In genomic region chr19:12913011-12913561, GRCh38 we compare ENCODE assay signal across 8 cellular contexts. TPM values are rescaled to one million over a fixed set of nuclear protein-coding genes. Genes with fewer than 3 reads are reported as not detected.
DNase-seq lines count a peak whose midpoint lies in the region; ATAC-seq and TF ChIP-seq lines count a peak whose summit lies in the region.

No MANE protein-coding gene starts in this region.

- H3K27me3 Mint-ChIP-seq in naive thymus-derived CD4-positive, alpha-beta T cell = no peaks in the 10 kb centered on the region

- WGBS in esophagus squamous epithelium, 2 donors = 4 to 26% methylated on average over 9 to 15 of the region's 22 CpGs

- peaks cover 11 to 32% (median 25%) of the 10 kb centered on the region in 7 donors for H3K4me1 Mint-ChIP-seq in naive thymus-derived CD4-positive, alpha-beta T cell

- H3K9me3 Mint-ChIP-seq in naive thymus-derived CD4-positive, alpha-beta T cell = no peaks in the 10 kb centered on the region

- TF ChIP-seq CTCF in esophagus squamous epithelium (IDR thresholded peaks at IDR 0.05) = no peak

- peaks cover 2% of the 10 kb centered on the region for H3K27me3 ChIP-seq in NT2/D1 (ENCODE audit: insufficient read depth, insufficient read length)
- H3K27me3 ChIP-seq in esophagus squamous epithelium = no peaks in the 10 kb centered on the region
- no peaks in the 10 kb centered on the region for H3K27me3 ChIP-seq in naive thymus-derived CD4-positive, alpha-beta T cell (ENCODE audit: control insufficient read depth in 2 of 2, insufficient read depth in 2 of 2, low read length in 2 of 2)

- H3K9ac ChIP-seq in NT2/D1 (ENCODE audit: insufficient read length, low read depth) = peak overlapping the region; percentile 11

- TF ChIP-seq POLR2A in esophagus squamous epithelium (IDR thresholded peaks at IDR 0.05) = no peak

- H3K27ac ChIP-seq in esophagus squamous epithelium = peak overlapping the region; percentile 64 to 88 (median 84)
- H3K27ac ChIP-seq in naive thymus-derived CD4-positive, alpha-beta T cell (ENCODE audit: low read depth, low read length) = peak overlapping the region; percentile 54

- peaks cover 3% of the 10 kb centered on the region for H3K4me1 ChIP-seq in NT2/D1 (ENCODE audit: insufficient read depth, insufficient read length)
- peaks cover 21 to 32% (median 22%) of the 10 kb centered on the region in 3 donors for H3K4me1 ChIP-seq in esophagus squamous epithelium
- peaks cover 12 to 23% of the 10 kb centered on the region in 2 donors for H3K4me1 ChIP-seq in naive thymus-derived CD4-positive, alpha-beta T cell (ENCODE audit: control insufficient read depth in 2 of 2, insufficient read depth in 2 of 2, low read length in 2 of 2)

- H3K4me3 ChIP-seq in NT2/D1 (ENCODE audit: insufficient read length, low read depth) (no peak overlapping the region), esophagus squamous epithelium (peak overlapping the region in 3 of 4 donors; percentile 29 to 54 (median 35))
- H3K4me3 ChIP-seq in naive thymus-derived CD4-positive, alpha-beta T cell (ENCODE audit: low read length) = no peak overlapping the region

- no peaks in the 10 kb centered on the region for H3K36me3 ChIP-seq in NT2/D1 (ENCODE audit: insufficient read depth, insufficient read length, low read length)
- no peaks in the 10 kb centered on the region for H3K36me3 ChIP-seq in esophagus squamous epithelium
- no peaks in the 10 kb centered on the region for H3K36me3 ChIP-seq in naive thymus-derived CD4-positive, alpha-beta T cell (ENCODE audit: control insufficient read depth in 2 of 3, insufficient read depth in 3 of 3, low read length in 3 of 3)

- peak overlapping the region; percentile 81 to 99 (median 97) for H3K27ac Mint-ChIP-seq in naive thymus-derived CD4-positive, alpha-beta T cell

- CTCF ChIA-PET in naive thymus-derived CD4-positive, alpha-beta T cell (lab: Charles Lee) = interaction anchor here (0.7 to 2.1 kb wide), 6 partner anchors 20 to 52 kb away, joined by 3 to 8 read pairs (median 4); partner anchors contain the start of genes FARSA, GCDH and KLF1

- no peaks in the 10 kb centered on the region for H3K9me3 ChIP-seq in NT2/D1 (ENCODE audit: insufficient read depth, low read length)
- H3K9me3 ChIP-seq in esophagus squamous epithelium = no peaks in the 10 kb centered on the region
- no peaks in the 10 kb centered on the region for H3K9me3 ChIP-seq in naive thymus-derived CD4-positive, alpha-beta T cell (ENCODE audit: control insufficient read depth in 2 of 3, low read length in 3 of 3)

- DNase-seq in KBM-7 (peak; percentile 89), NT2/D1 (ENCODE audit: low read depth, low spot score) (peak; percentile 33), esophagus squamous epithelium (lab: John Stamatoyannopoulos, UW) (no peak), GM19240 (ENCODE audit: insufficient read length, low spot score) (no peak)
- no peak for DNase-seq in naive thymus-derived CD4-positive, alpha-beta T cell
- no peak for DNase-seq in stimulated activated naive CD4-positive, alpha-beta T cell treated with Interleukin-2 at 50 U/mL for 16 hours (lab: John Stamatoyannopoulos, UW)

- in situ Hi-C loops in KBM-7 (cut with MboI; ENCODE audit: low pct_unique_long_range_greater_than_20kb, low sequenced_read_pairs) = no loop called here

- intact Hi-C loops in esophagus squamous epithelium (cut with DNase I) = no loop called here
- intact Hi-C loops in naive thymus-derived CD4-positive, alpha-beta T cell (cut with micrococcal nuclease) = no loop called here

- POLR2A ChIA-PET in naive thymus-derived CD4-positive, alpha-beta T cell (lab: Charles Lee) = interaction anchor here (0.6 to 3.7 kb wide), 15 partner anchors 11 to 299 kb away, joined by 3 to 46 read pairs (median 5); partner anchors contain the start of genes CALR, FARSA and GCDH

- H3K36me3 Mint-ChIP-seq in naive thymus-derived CD4-positive, alpha-beta T cell = peaks cover 0 to 2% (median 0%) of the 10 kb centered on the region in 5 donors

- ATAC-seq in naive thymus-derived CD4-positive, alpha-beta T cell = no peak
- ATAC-seq in HG02884 (IDR thresholded peaks at IDR 0.05; ENCODE audit: unreplicated experiment) (no peak), HG03520 (IDR thresholded peaks at IDR 0.05; ENCODE audit: unreplicated experiment) (no peak)

- H3K4me3 Mint-ChIP-seq in naive thymus-derived CD4-positive, alpha-beta T cell = peak overlapping the region in 6 of 10 donors; percentile 23 to 88 (median 52)

RNA-seq across cellular contexts. Expression of gene SYCE2, which starts 6.0 kb away (rescaled TPM):
- total RNA-seq in esophagus squamous epithelium = 1 to 10 TPM in 1 of 4 donors, not detected in 3; 2.2 TPM
- 1 to 10 TPM in 3 of 5 experiments, under 1 TPM in 1, not detected in 1; 0.78 to 3.3 (median 2.3) TPM for total RNA-seq in naive thymus-derived CD4-positive, alpha-beta T cell
- polyA plus RNA-seq in naive thymus-derived CD4-positive, alpha-beta T cell = 1 to 10 TPM in 1 of 2 donors, not detected in 1; 1.4 TPM

RNA-seq across cellular contexts. Expression of gene FARSA, which starts 20.4 kb away (rescaled TPM):
- total RNA-seq in esophagus squamous epithelium = 10 to 100 TPM; 47.7 to 53.8 (median 51.0) TPM
- total RNA-seq in naive thymus-derived CD4-positive, alpha-beta T cell = 100 to 1,000 TPM in 1 of 5 experiments, 10 to 100 TPM in 4; 25.9 to 109 (median 52.6) TPM
- 10 to 100 TPM; 58.0 to 88.3 TPM for polyA plus RNA-seq in naive thymus-derived CD4-positive, alpha-beta T cell

RNA-seq across cellular contexts. Expression of gene GCDH, which starts 22.1 kb away (rescaled TPM):
- total RNA-seq in esophagus squamous epithelium = 10 to 100 TPM; 20.9 to 44.1 (median 34.9) TPM
- 10 to 100 TPM; 40.1 to 74.2 (median 54.5) TPM for total RNA-seq in naive thymus-derived CD4-positive, alpha-beta T cell
- polyA plus RNA-seq in naive thymus-derived CD4-positive, alpha-beta T cell = 10 to 100 TPM; 22.0 to 23.2 TPM

RNA-seq across cellular contexts. Expression of gene CALR, which starts 25.3 kb away (rescaled TPM):
- total RNA-seq in esophagus squamous epithelium = 100 to 1,000 TPM; 262 to 577 (median 513) TPM
- 1,000 to 10,000 TPM in 1 of 5 experiments, 100 to 1,000 TPM in 4; 449 to 1,130 (median 502) TPM for total RNA-seq in naive thymus-derived CD4-positive, alpha-beta T cell
- polyA plus RNA-seq in naive thymus-derived CD4-positive, alpha-beta T cell = 100 to 1,000 TPM; 142 to 155 TPM

RNA-seq across cellular contexts. Expression of gene KLF1, which starts 26.1 kb away (rescaled TPM):
- total RNA-seq in esophagus squamous epithelium = not detected
- total RNA-seq in naive thymus-derived CD4-positive, alpha-beta T cell = under 1 TPM in 2 of 5 experiments, not detected in 3; 0.32 to 0.41 TPM
- polyA plus RNA-seq in naive thymus-derived CD4-positive, alpha-beta T cell = not detected

Comparison
In these comparisons a context has a peak if more than half of its experiments do, and no peak if none do; other contexts are left out.
1. DNase-seq: peak in KBM-7 (single experiment) and NT2/D1 (single experiment); none in esophagus squamous epithelium (single experiment), naive thymus-derived CD4-positive, alpha-beta T cell (0 of 9), GM19240 (single experiment) and stimulated activated naive CD4-positive, alpha-beta T cell treated with Interleukin-2 at 50 U/mL for 16 hours (single experiment).
2. H3K4me3 ChIP-seq: peak in esophagus squamous epithelium (3 of 4); none in NT2/D1 (single experiment) and naive thymus-derived CD4-positive, alpha-beta T cell (single experiment).